In the genomic region with DNA sequence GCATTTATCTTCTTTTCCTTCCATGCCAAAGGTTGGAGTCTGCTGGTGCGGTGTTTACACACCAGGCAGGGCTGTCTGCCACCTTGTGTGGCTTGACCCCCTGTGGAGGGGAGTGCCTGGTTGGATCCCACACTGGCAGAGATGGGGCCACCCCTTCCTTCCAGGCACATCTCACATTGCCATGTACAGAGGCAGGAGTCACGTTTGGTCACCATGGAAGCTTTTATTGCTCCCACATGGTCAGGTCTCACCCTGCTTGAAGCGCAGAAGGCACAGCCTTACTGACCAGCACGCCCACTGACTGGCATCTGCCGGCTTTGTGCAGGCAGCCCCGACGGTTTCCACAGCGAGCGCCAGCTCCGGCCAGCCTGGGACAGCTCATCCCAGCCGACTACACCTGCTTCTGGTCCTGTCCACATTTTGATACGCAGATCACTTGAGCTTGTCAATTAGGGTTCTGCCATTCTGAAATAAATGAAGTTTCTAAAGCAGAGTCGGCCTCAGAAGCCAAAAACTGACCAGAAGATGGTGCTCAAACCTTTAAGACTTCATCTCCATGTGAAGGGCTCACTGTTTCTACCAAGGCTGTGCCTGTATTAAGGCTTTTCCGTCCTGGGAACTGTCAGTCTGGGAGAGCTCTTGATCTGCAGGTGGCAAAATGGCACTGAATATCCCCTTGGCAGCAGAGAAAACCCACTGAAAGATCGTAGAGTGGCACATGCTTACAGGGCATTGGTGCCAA, we compare ENCODE assay signal across 14 cellular contexts. TPM values are rescaled to one million over a fixed set of nuclear protein-coding genes. Genes with fewer than 3 reads are reported as not detected.
A peak's percentile ranks its signal among the peaks of the same experiment; 100 is the strongest.
DNase-seq lines count a peak whose midpoint lies in the region; ATAC-seq and TF ChIP-seq lines count a peak whose summit lies in the region.
"Had no signal": no experiment of that assay in that cellular context is flagged by ENCODE, and none has a peak within 500 bp of the region (broad histone marks: within the 10 kb centered on the region; RNA-seq: fewer than 3 reads in every experiment).

No MANE protein-coding gene starts in this region.

- POLR2A ChIA-PET in PC-3 (lab: Charles Lee; ENCODE audit: unreplicated experiment) = no interaction called here

- H3K79me2 ChIP-seq in DND-41 (ENCODE audit: insufficient read depth, low read length) = no peaks in the 10 kb centered on the region
- no peaks in the 10 kb centered on the region for H3K79me2 ChIP-seq in neural cell (replicated peaks; ENCODE audit: insufficient read depth, low read length)
- no peaks in the 10 kb centered on the region for H3K79me2 ChIP-seq in PC-3 (ENCODE audit: low read length)

- H4K20me1 ChIP-seq in DND-41 (ENCODE audit: insufficient read depth, low read length) (no peaks in the 10 kb centered on the region), neural cell (ENCODE audit: insufficient read depth) (no peaks in the 10 kb centered on the region), PC-3 (ENCODE audit: low read length) (no peaks in the 10 kb centered on the region)

- H3F3A ChIP-seq in neural cell (ENCODE audit: insufficient read depth, low read length, poor library complexity, severe bottlenecking) (no peaks in the 10 kb centered on the region), PC-3 (ENCODE audit: low read length, unreplicated experiment) (no peaks in the 10 kb centered on the region)

- no peak overlapping the region for H3K27ac ChIP-seq in DND-41 (ENCODE audit: low read length)
- no peak overlapping the region for H3K27ac ChIP-seq in neural cell (ENCODE audit: low read length)
- H3K27ac ChIP-seq in PC-3 (ENCODE audit: low read length) = no peak overlapping the region
- H3K27ac ChIP-seq in tibial nerve = no peak overlapping the region
- H3K27ac ChIP-seq: ascending aorta, HL-60 had no signal

- peak; percentile 69 for TF ChIP-seq RAD21 in neural cell (conservative IDR thresholded peaks at IDR 0.05)

- H3K36me3 ChIP-seq in DND-41 (ENCODE audit: insufficient read depth, low read length) (peaks cover 51% of the 10 kb centered on the region), neural cell (ENCODE audit: insufficient read depth, low read length) (no peaks in the 10 kb centered on the region), PC-3 (ENCODE audit: low read depth, low read length) (peaks cover 15% of the 10 kb centered on the region; the same call in 1 of the 2 replicates), tibial nerve (peaks cover 0 to 48% (median 10%) of the 10 kb centered on the region in 3 donors)

- H3K4me2 ChIP-seq in DND-41 (ENCODE audit: insufficient read depth, low read length) = no peak overlapping the region
- no peak overlapping the region for H3K4me2 ChIP-seq in neural cell (ENCODE audit: low read length)
- H3K4me2 ChIP-seq in PC-3 (ENCODE audit: low read length) = no peak overlapping the region

- TF ChIP-seq CTCF in DND-41 (IDR thresholded peaks at IDR 0.05; ENCODE audit: borderline replicate concordance, extremely low read depth, low read length, poor library complexity, severe bottlenecking) (peak; percentile 24), cardiac fibroblast (IDR thresholded peaks at IDR 0.05; ENCODE audit: low read depth, low read length) (no peak), neural cell (IDR thresholded peaks at IDR 0.05; ENCODE audit: poor library complexity, severe bottlenecking) (peak; percentile 60), PC-3 (conservative IDR thresholded peaks at IDR 0.05; ENCODE audit: low read depth, low read length) (no peak; the same call in 1 of the 2 replicates), tibial nerve (IDR thresholded peaks at IDR 0.05) (no peak)

- H3K9ac ChIP-seq in DND-41 (ENCODE audit: low read depth, low read length) (no peak overlapping the region), neural cell (ENCODE audit: low read length) (no peak overlapping the region), PC-3 (ENCODE audit: low read length) (no peak overlapping the region)

- no peak overlapping the region for H2AFZ ChIP-seq in DND-41 (ENCODE audit: low read depth, low read length)
- H2AFZ ChIP-seq in neural cell (ENCODE audit: low read depth, low read length) = no peak overlapping the region
- H2AFZ ChIP-seq in PC-3 (ENCODE audit: low read length) = no peak overlapping the region

- BruUV-seq in PC-3 (replicated peaks; lab: Mats Ljungman, UMichigan) = no TSS peak

- H3K4me1 ChIP-seq in DND-41 (ENCODE audit: insufficient read depth, low read length) (no peaks in the 10 kb centered on the region), PC-3 (ENCODE audit: insufficient read depth, low read length) (no peaks in the 10 kb centered on the region), tibial nerve (peaks cover 0 to 20% (median 3%) of the 10 kb centered on the region in 4 donors)
- H3K4me1 ChIP-seq: HAP-1 had no signal

- DNase-seq in DND-41 (no peak), NCI-H1092 treated with DMSO at 0.1 percent for 48 hours (lab: John Stamatoyannopoulos, UW) (peak; percentile 82), cardiac fibroblast (ENCODE audit: low read depth in 2 of 2) (peak; percentile 6 to 18), PC-3 (no peak), tibial nerve (ENCODE audit: low spot score in 2 of 2) (no peak), SW480 (ENCODE audit: low spot score) (no peak)
- DNase-seq in activated CD8-positive, alpha-beta memory T cell treated with anti-CD3 and anti-CD28 coated beads for 24 hours = no peak
- DNase-seq: NCI-H1930, SW 1271 had no signal

- no peak for ATAC-seq in DND-41 (ENCODE audit: insufficient read depth, low read depth)
- no peak for ATAC-seq in PC-3

- 84 to 85% methylated on average over 15 of the region's 15 CpGs for WGBS in tibial nerve, 2 donors

- CTCF ChIA-PET in PC-3 (lab: Charles Lee) = interaction anchor here (0.7 to 0.8 kb wide), 2 partner anchors 111 to 114 kb away, joined by 3 to 4 read pairs; no protein-coding TSS in a partner anchor

- H3K27me3 ChIP-seq in DND-41 (ENCODE audit: insufficient read depth, low read length, poor library complexity) (no peaks in the 10 kb centered on the region), neural cell (ENCODE audit: insufficient read depth, low read depth, low read length) (no peaks in the 10 kb centered on the region), PC-3 (ENCODE audit: low read length) (no peaks in the 10 kb centered on the region), tibial nerve (no peaks in the 10 kb centered on the region)
- H3K27me3 ChIP-seq: ascending aorta had no signal

- TF ChIP-seq POLR2A in tibial nerve (IDR thresholded peaks at IDR 0.05) = no peak

- intact Hi-C loops in PC-3 (cut with micrococcal nuclease) = no loop called here

- H3K9me2 ChIP-seq in neural cell (ENCODE audit: insufficient read depth, low read length) (no peaks in the 10 kb centered on the region), PC-3 (replicated peaks; ENCODE audit: low read length) (no peaks in the 10 kb centered on the region)

- H3K4me3 ChIP-seq in DND-41 (ENCODE audit: low read depth in 1 of 2, low read length in 2 of 2) (no peak overlapping the region), cardiac fibroblast (replicated peaks in 1 of 2; ENCODE audit: low read depth in 2 of 2, low read length in 2 of 2) (no peak overlapping the region), neural cell (ENCODE audit: low read length) (no peak overlapping the region), PC-3 (ENCODE audit: low read length) (no peak overlapping the region), tibial nerve (no peak overlapping the region)
- H3K4me3 ChIP-seq: ascending aorta, HAP-1 had no signal

- H3K9me3 ChIP-seq in DND-41 (ENCODE audit: insufficient read depth, low read length, severe bottlenecking) = no peaks in the 10 kb centered on the region
- no peaks in the 10 kb centered on the region for H3K9me3 ChIP-seq in neural cell (ENCODE audit: low read length)
- H3K9me3 ChIP-seq in PC-3 (ENCODE audit: low read length) = no peaks in the 10 kb centered on the region
- no peaks in the 10 kb centered on the region for H3K9me3 ChIP-seq in tibial nerve
- H3K9me3 ChIP-seq: ascending aorta, HAP-1 had no signal

- no peak for TF ChIP-seq EP300 in neural cell (conservative IDR thresholded peaks at IDR 0.05; ENCODE audit: poor library complexity, severe bottlenecking)
- TF ChIP-seq EP300 in tibial nerve (IDR thresholded peaks at IDR 0.05) = no peak

TF ChIP-seq in neural cell, 6 proteins besides CTCF, POLR2A, EP300 and RAD21:
- TF ChIP-seq SMC3 (conservative IDR thresholded peaks at IDR 0.05; ENCODE audit: poor library complexity) = peak; percentile 71
- no peak for TF ChIP-seq EZH2 (IDR thresholded peaks at IDR 0.05; ENCODE audit: borderline replicate concordance, insufficient read depth, low read length, poor library complexity, severe bottlenecking)
- no peak for TF ChIP-seq POLR2AphosphoS5 (IDR thresholded peaks at IDR 0.05)
TF ChIP-seq in neural cell: peak in this region for 1.

RNA-seq across cellular contexts. Expression of a gene that starts 35.6 kb away (rescaled TPM):
- 3.9 and 4.7 TPM in 2 replicates for polyA plus RNA-seq in neural cell
- 3.9 and 4.6 TPM in 2 replicates for polyA minus RNA-seq in neural cell
- 0.07 TPM in 1 of 2 replicates, not detected in the other for total RNA-seq in PC-3 (2014; rRNA removed)
- total RNA-seq in tibial nerve = not detected
- total RNA-seq: ascending aorta, mesothelial cell of epicardium had no signal

Comparison
In these comparisons a context has a peak if more than half of its experiments do, and no peak if none do; other contexts are left out.
1. DNase-seq: peak in NCI-H1092 treated with DMSO at 0.1 percent for 48 hours (single experiment) and cardiac fibroblast (2 of 2); none in DND-41 (single experiment), activated CD8-positive, alpha-beta memory T cell treated with anti-CD3 and anti-CD28 coated beads for 24 hours (single experiment), PC-3 (single experiment), tibial nerve (0 of 2) and SW480 (single experiment).
2. CTCF ChIP-seq: peak in DND-41 (single experiment) and neural cell (single experiment); none in cardiac fibroblast (single experiment), PC-3 (single experiment) and tibial nerve (0 of 5).